Comparison of ENCODE assay signal across 14 cellular contexts in the genomic region with DNA sequence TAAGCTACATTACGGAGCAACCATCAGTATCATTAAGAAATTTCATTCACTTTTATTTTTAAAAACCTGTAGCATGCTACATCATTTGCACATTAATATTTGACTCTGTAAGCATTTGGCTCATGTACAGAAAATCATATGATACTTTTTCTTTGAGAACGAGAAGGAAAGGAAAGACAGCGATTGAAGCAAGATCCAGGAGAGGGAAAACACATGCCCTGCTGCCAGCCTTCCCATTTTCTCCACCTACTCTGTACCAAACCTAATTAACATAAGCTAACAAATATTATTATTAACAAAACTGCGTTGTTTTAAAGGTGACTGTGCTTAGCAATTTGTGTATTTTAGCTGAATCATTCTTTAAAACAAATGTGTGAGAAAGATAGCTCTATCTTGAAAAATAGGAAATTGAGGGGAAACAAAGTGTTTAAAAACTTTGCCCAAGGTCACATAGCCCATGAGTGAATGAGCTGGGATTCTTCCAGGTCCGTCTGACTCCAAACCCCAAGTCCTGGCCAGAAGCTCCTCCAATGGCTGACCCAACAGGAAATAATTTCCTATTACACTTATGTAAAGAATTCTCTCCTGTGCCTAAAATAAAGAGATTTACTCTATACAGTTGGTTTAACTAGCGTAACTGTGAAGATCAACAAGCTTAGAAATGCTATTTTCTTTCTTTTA.
DNase-seq lines count a peak whose midpoint lies in the region; ATAC-seq and TF ChIP-seq lines count a peak whose summit lies in the region.
"Had no signal": no experiment of that assay in that cellular context is flagged by ENCODE, and none has a peak within 500 bp of the region (broad histone marks: within the 10 kb centered on the region; RNA-seq: fewer than 3 reads in every experiment).

No MANE protein-coding gene starts in this region.

- ATAC-seq in left lung = peak; percentile 58
- ATAC-seq in thoracic aorta (ENCODE audit: insufficient number of reproducible peaks, low FRiP score, low read depth) = peak; percentile 67
- ATAC-seq: activated CD8-positive, alpha-beta T cell treated with anti-CD3 and anti-CD28 coated beads, Interleukin-2, amount 10 ng/mL, durations not matched to agents 7 days and 5 days; stimulated activated naive CD8-positive, alpha-beta T cell treated with anti-CD3 and anti-CD28 coated beads, Interleukin-15, Interleukin-2, amounts not matched to agents 100 U/mL and 50 U/mL, for 24 hours had no signal

- H3K27me3 ChIP-seq in left lung = no peaks in the 10 kb centered on the region
- H3K27me3 ChIP-seq in thoracic aorta (replicated peaks; ENCODE audit: insufficient read depth) = no peaks in the 10 kb centered on the region
- no peaks in the 10 kb centered on the region for H3K27me3 ChIP-seq in effector memory CD4-positive, alpha-beta T cell (replicated peaks; ENCODE audit: control insufficient read depth, insufficient read depth, low read length, poor library complexity, severe bottlenecking)

- peaks cover 5 to 11% of the 10 kb centered on the region in 2 donors for H3K4me1 ChIP-seq in left lung
- H3K4me1 ChIP-seq in thoracic aorta (ENCODE audit: control insufficient read depth in 1 of 2, low read depth in 2 of 2) = peaks cover 12 to 19% of the 10 kb centered on the region in 2 donors
- no peaks in the 10 kb centered on the region for H3K4me1 ChIP-seq in effector memory CD4-positive, alpha-beta T cell (ENCODE audit: control insufficient read depth, insufficient read depth, low read length, poor library complexity, severe bottlenecking)

- peak overlapping the region; percentile 9 for H3K4me3 ChIP-seq in coronary artery
- no peak overlapping the region for H3K4me3 ChIP-seq in left lung
- peak overlapping the region; percentile 49 for H3K4me3 ChIP-seq in thoracic aorta
- H3K4me3 ChIP-seq in effector memory CD4-positive, alpha-beta T cell (ENCODE audit: insufficient read depth, low read depth, low read length, poor library complexity, severe bottlenecking) = no peak overlapping the region

- peak; percentile 20 for DNase-seq in NCI-H446 treated with DMSO at 0.1 percent for 48 hours (lab: John Stamatoyannopoulos, UW)
- no peak for DNase-seq in NCI-H446 (lab: John Stamatoyannopoulos, UW)
- DNase-seq in coronary artery (ENCODE audit: low spot score) = no peak
- no peak for DNase-seq in left lung
- no peak for DNase-seq in thoracic aorta (ENCODE audit: low spot score)
- no peak for DNase-seq in effector memory CD4-positive, alpha-beta T cell
- no peak for DNase-seq in NAMALWA (ENCODE audit: low spot score)
- DNase-seq in HuH-7.5 (ENCODE audit: low spot score) = no peak
- DNase-seq: 8988T; activated CD8-positive, alpha-beta T cell treated with anti-CD3 and anti-CD28 coated beads, Interleukin-2, amount 10 ng/mL, durations not matched to agents 7 days and 5 days; NCI-H1092; NCI-H82; stimulated activated naive CD8-positive, alpha-beta T cell treated with anti-CD3 and anti-CD28 coated beads, Interleukin-15, Interleukin-2, amounts not matched to agents 100 U/mL and 50 U/mL, for 24 hours; SW 1271 had no signal

- intact Hi-C loops in left lung (cut with DNase I) = no loop called here

- H3K27ac ChIP-seq in coronary artery = peak overlapping the region; percentile 9 to 58
- peak overlapping the region; percentile 40 to 69 for H3K27ac ChIP-seq in left lung
- H3K27ac ChIP-seq in thoracic aorta = peak overlapping the region; percentile 13 to 70
- no peak overlapping the region for H3K27ac ChIP-seq in effector memory CD4-positive, alpha-beta T cell (ENCODE audit: insufficient read depth, low read length, poor library complexity, severe bottlenecking)

- no peaks in the 10 kb centered on the region for H3K36me3 ChIP-seq in left lung
- no peaks in the 10 kb centered on the region for H3K36me3 ChIP-seq in thoracic aorta
- no peaks in the 10 kb centered on the region for H3K36me3 ChIP-seq in effector memory CD4-positive, alpha-beta T cell (ENCODE audit: control insufficient read depth, insufficient read depth, low read length)

- TF ChIP-seq CTCF in coronary artery (IDR thresholded peaks at IDR 0.05) = no peak
- no peak for TF ChIP-seq CTCF in left lung (IDR thresholded peaks at IDR 0.05)
- no peak for TF ChIP-seq CTCF in thoracic aorta (IDR thresholded peaks at IDR 0.05)

- no peaks in the 10 kb centered on the region for H3K9me3 ChIP-seq in left lung
- no peaks in the 10 kb centered on the region for H3K9me3 ChIP-seq in thoracic aorta
- H3K9me3 ChIP-seq in effector memory CD4-positive, alpha-beta T cell (ENCODE audit: control insufficient read depth, low read length) = no peaks in the 10 kb centered on the region

Comparison
In these comparisons a context has a peak if more than half of its experiments do, and no peak if none do; other contexts are left out.
1. H3K4me3 ChIP-seq: peak in coronary artery (single experiment) and thoracic aorta (single experiment); none in left lung (0 of 2) and effector memory CD4-positive, alpha-beta T cell (single experiment).